20 cellular contexts compared by ENCODE assay signal in genomic region chr6:107965746-107966145, GRCh38. TPM values are rescaled to one million over a fixed set of nuclear protein-coding genes. Genes with fewer than 3 reads are reported as not detected.
A peak's percentile ranks its signal among the peaks of the same experiment; 100 is the strongest.
DNase-seq lines count a peak whose midpoint lies in the region; ATAC-seq, FAIRE-seq and TF ChIP-seq lines count a peak whose summit lies in the region.
"Had no signal": no experiment of that assay in that cellular context is flagged by ENCODE, and none has a peak within 500 bp of the region (broad histone marks: within the 10 kb centered on the region; RNA-seq: fewer than 3 reads in every experiment).

No MANE protein-coding gene starts in this region.

- H4K20me1 ChIP-seq in K562 (replicated peaks; ENCODE audit: control insufficient read depth, insufficient read depth, low read length) = no peaks in the 10 kb centered on the region

- intact Hi-C loops in K562 (cut with micrococcal nuclease) = loop anchor here (10.0 kb wide), 1 partner anchor 291 kb away; no protein-coding TSS in a partner anchor

- H3K4me1 Mint-ChIP-seq in HFFc6 (ENCODE audit: low read depth) = peaks cover 23% of the 10 kb centered on the region
- peaks cover 2% of the 10 kb centered on the region for H3K4me1 Mint-ChIP-seq in activated naive CD8-positive, alpha-beta T cell treated with anti-CD3 and anti-CD28 coated beads for 36 hours
- H3K4me1 Mint-ChIP-seq: activated naive CD4-positive, alpha-beta T cell treated with anti-CD3 and anti-CD28 coated beads, Interleukin-2, amount 10 ng/mL, durations not matched to agents 7 days and 5 days; IgD-negative memory B cell had no signal

- in situ Hi-C loops in K562 (cut with MboI) = no loop called here

- H3K27me3 ChIP-seq in K562 (ENCODE audit: control insufficient read depth in 2 of 2, insufficient read depth in 2 of 2, low read length in 2 of 2) = no peaks in the 10 kb centered on the region
- H3K27me3 ChIP-seq: thyroid gland had no signal

- POLR2A ChIA-PET in K562 (lab: Yijun Ruan, JAX) = interaction anchor here (1.2 to 1.4 kb wide), 2 partner anchors 8 kb away, joined by 4 read pairs; partner anchors contain the start of gene SEC63

- ATAC-seq in K562 = no peak

- FAIRE-seq in K562 (lab: Jason Lieb, UNC) = no peak

- no peaks in the 10 kb centered on the region for H3K9me1 ChIP-seq in K562 (ENCODE audit: control insufficient read depth, insufficient read depth, low read length)

- no peaks in the 10 kb centered on the region for H3K36me3 ChIP-seq in K562 (ENCODE audit: control insufficient read depth, insufficient read depth, low read length)
- H3K36me3 ChIP-seq: thyroid gland had no signal

- H3K4me3 Mint-ChIP-seq in HFFc6 = peak overlapping the region; percentile 47
- H3K4me3 Mint-ChIP-seq in activated naive CD8-positive, alpha-beta T cell treated with anti-CD3 and anti-CD28 coated beads for 36 hours = no peak overlapping the region
- H3K4me3 Mint-ChIP-seq: activated naive CD4-positive, alpha-beta T cell treated with anti-CD3 and anti-CD28 coated beads, Interleukin-2, amount 10 ng/mL, durations not matched to agents 7 days and 5 days; CD14-positive monocyte; IgD-negative memory B cell; stimulated activated effector memory CD8-positive, alpha-beta T cell treated with anti-CD3 and anti-CD28 coated beads, Interleukin-12 subunit alpha, Interleukin-12 subunit beta, amount 100 ng/mL, for 72 hours had no signal

- H3K4me3 ChIP-seq in K562 = no peak overlapping the region
- H3K4me3 ChIP-seq: thyroid gland had no signal

- peak overlapping the region; percentile 82 for H3K27ac Mint-ChIP-seq in HFFc6
- no peak overlapping the region for H3K27ac Mint-ChIP-seq in activated naive CD8-positive, alpha-beta T cell treated with anti-CD3 and anti-CD28 coated beads for 36 hours
- H3K27ac Mint-ChIP-seq: activated naive CD4-positive, alpha-beta T cell treated with anti-CD3 and anti-CD28 coated beads, Interleukin-2, amount 10 ng/mL, durations not matched to agents 7 days and 5 days; stimulated activated effector memory CD8-positive, alpha-beta T cell treated with anti-CD3 and anti-CD28 coated beads, Interleukin-12 subunit alpha, Interleukin-12 subunit beta, amount 100 ng/mL, for 72 hours had no signal

- H3K4me2 ChIP-seq in K562 (ENCODE audit: insufficient read depth, low read length) = no peak overlapping the region

- no peaks in the 10 kb centered on the region for H3K36me3 Mint-ChIP-seq in HFFc6 (ENCODE audit: low read depth)
- H3K36me3 Mint-ChIP-seq in activated naive CD8-positive, alpha-beta T cell treated with anti-CD3 and anti-CD28 coated beads for 36 hours = no peaks in the 10 kb centered on the region
- H3K36me3 Mint-ChIP-seq: activated naive CD4-positive, alpha-beta T cell treated with anti-CD3 and anti-CD28 coated beads, Interleukin-2, amount 10 ng/mL, durations not matched to agents 7 days and 5 days; CD14-positive monocyte; IgD-negative memory B cell; stimulated activated effector memory CD8-positive, alpha-beta T cell treated with anti-CD3 and anti-CD28 coated beads, Interleukin-12 subunit alpha, Interleukin-12 subunit beta, amount 100 ng/mL, for 72 hours had no signal

- WGBS in K562 (ENCODE audit: insufficient coverage, low coverage, missing lambda C conversion rate) = 79% methylated on average over 3 of the region's 4 CpGs

- no peak for TF ChIP-seq EP300 in K562 (IDR thresholded peaks at IDR 0.05; ENCODE audit: low read length)

- no peaks in the 10 kb centered on the region for H3K9me3 ChIP-seq in K562 (replicated peaks; ENCODE audit: control insufficient read depth, insufficient read depth, low read depth, low read length)
- H3K9me3 ChIP-seq: thyroid gland had no signal

- TF ChIP-seq POLR2A in K562 (conservative IDR thresholded peaks at IDR 0.05) = no peak

- no peak for TF ChIP-seq CTCF in HFFc6 (IDR thresholded peaks at IDR 0.05)
- no peak for TF ChIP-seq CTCF in K562 (IDR thresholded peaks at IDR 0.05 in 2 of 3, conservative IDR thresholded peaks at IDR 0.05 in 1 of 3; ENCODE audit: insufficient read depth in 2 of 3, low read depth in 1 of 3, low read length in 3 of 3)

- H3K79me2 ChIP-seq in K562 (ENCODE audit: control insufficient read depth, insufficient read depth, low read length) = no peaks in the 10 kb centered on the region

- H3K27ac ChIP-seq in K562 (ENCODE audit: extremely low read depth, low read depth, low read length) = no peak overlapping the region
- H3K27ac ChIP-seq: thyroid gland had no signal

- DNase-seq in AG08395 (ENCODE audit: low spot score) (peak; percentile 76), HFFc6 (peak; percentile 83), K562 (ENCODE audit: extremely low read depth in 1 of 4, low spot score in 3 of 4) (no peak), fibroblast of the conjunctiva (ENCODE audit: low read depth) (peak; percentile 5), hypothalamus (lab: John Stamatoyannopoulos, UW) (no peak), pons (ENCODE audit: low spot score) (no peak), SIG-M5 (lab: John Stamatoyannopoulos, UW) (no peak)
- DNase-seq in activated naive CD8-positive, alpha-beta T cell treated with anti-CD3 and anti-CD28 coated beads for 36 hours = no peak
- DNase-seq: activated CD4-positive, alpha-beta T cell treated with anti-CD3 and anti-CD28 coated beads, Interleukin-2, amount 50 U/mL, for 48 hours; activated naive CD4-positive, alpha-beta T cell treated with anti-CD3 and anti-CD28 coated beads, Interleukin-2, amount 10 ng/mL, durations not matched to agents 7 days and 5 days; activated T-cell treated with anti-CD3 and anti-CD28 coated beads, Interleukin-2, amount 50 U/mL, for 1 hour; cortex of kidney; kidney glomerular epithelial cell; midbrain; NCI-H2029; stimulated activated CD4-positive, alpha-beta T cell treated with anti-CD3 and anti-CD28 coated beads, Interleukin-15, amount 100 ng/mL, for 24 hours; thyroid gland had no signal

- no peak for TF ChIP-seq RAD21 in K562 (CRISPR knock-in tag; conservative IDR thresholded peaks at IDR 0.05 in 1 of 2, IDR thresholded peaks at IDR 0.05 in 1 of 2)

- peak overlapping the region; percentile 14 for H2AFZ ChIP-seq in K562 (ENCODE audit: low read depth, low read length)

- H3K9ac ChIP-seq in K562 (ENCODE audit: insufficient read depth in 1 of 2, low read depth in 2 of 2, low read length in 2 of 2) = no peak overlapping the region

- peaks cover 0 to 8% of the 10 kb centered on the region in 2 experiments; a peak in 3 of 5 replicates for H3K4me1 ChIP-seq in K562 (replicated peaks in 1 of 2; ENCODE audit: control insufficient read depth in 2 of 2, insufficient read depth in 2 of 2, low read length in 2 of 2)
- H3K4me1 ChIP-seq: thyroid gland had no signal

- BruUV-seq in K562 (replicated peaks; lab: Mats Ljungman, UMichigan) = no TSS peak

- CTCF ChIA-PET in K562 (lab: Yijun Ruan, JAX; ENCODE audit: low intra/inter-chr PET ratio) = no interaction called here

- 0 out of 2 replicates have a peak, but pooled peaks cover 2% of the 10 kb centered on the region for H3K27me3 Mint-ChIP-seq in HFFc6 (ENCODE audit: insufficient read depth)
- no peaks in the 10 kb centered on the region for H3K27me3 Mint-ChIP-seq in activated naive CD8-positive, alpha-beta T cell treated with anti-CD3 and anti-CD28 coated beads for 36 hours
- H3K27me3 Mint-ChIP-seq: IgD-negative memory B cell had no signal

- no peaks in the 10 kb centered on the region for H3K9me3 Mint-ChIP-seq in HFFc6
- H3K9me3 Mint-ChIP-seq in activated naive CD8-positive, alpha-beta T cell treated with anti-CD3 and anti-CD28 coated beads for 36 hours = no peaks in the 10 kb centered on the region
- H3K9me3 Mint-ChIP-seq: activated naive CD4-positive, alpha-beta T cell treated with anti-CD3 and anti-CD28 coated beads, Interleukin-2, amount 10 ng/mL, durations not matched to agents 7 days and 5 days; stimulated activated effector memory CD8-positive, alpha-beta T cell treated with anti-CD3 and anti-CD28 coated beads, Interleukin-12 subunit alpha, Interleukin-12 subunit beta, amount 100 ng/mL, for 72 hours had no signal

TF ChIP-seq in K562, 482 proteins besides CTCF, POLR2A, EP300 and RAD21 (continues in another document):
- TF ChIP-seq ZNF57 (CRISPR knock-in tag; IDR thresholded peaks at IDR 0.05) (no peak), ZNF184 (CRISPR knock-in tag; IDR thresholded peaks at IDR 0.05) (no peak), HEY1 (CRISPR knock-in tag; IDR thresholded peaks at IDR 0.05; ENCODE audit: borderline replicate concordance) (no peak), FOXJ2 (tag; IDR thresholded peaks at IDR 0.05) (no peak)

RNA-seq across cellular contexts. Expression of gene SEC63, which starts 7.7 kb away (rescaled TPM):
- 100 to 1,000 TPM in 4 of 6 experiments, 10 to 100 TPM in 2; 99.2 to 114 (median 106) TPM for total RNA-seq in HFFc6 (2021; fragmentation: NEBNext Ultra II Directional; extraction: Animal tissue kit (Norgen Biotek cat#: 25700))
- total RNA-seq in K562 (2011; cell fraction: chromatin; rRNA removed; ENCODE audit: low replicate concordance) = 68.6 and 248 TPM in 2 replicates
- 23.7 and 34.5 TPM in 2 replicates for total RNA-seq in K562 (2011; cell fraction: nucleolus; rRNA removed)
- 68.9 and 98.9 TPM in 2 replicates for total RNA-seq in K562 (2011; cell fraction: nucleoplasm; rRNA removed)
- 11.5 and 13.8 TPM in 2 replicates for total RNA-seq in K562 (2014; rRNA removed)
- total RNA-seq in K562 (2014; rRNA removed; fragmentation: Illumina TruSeq; extraction: Trizol) = 28.4 and 33.2 TPM in 2 replicates
- 18.9 and 22.9 TPM in 2 replicates for total RNA-seq in K562 (2015; rRNA removed; fragmentation: Illumina TruSeq; extraction: Trizol)
- total RNA-seq in K562 (2021) = 71.8 and 74.6 TPM in 2 replicates
- polyA plus RNA-seq in K562 (2011; rRNA removed) = 47.1 and 61.6 TPM in 2 replicates
- 8.2 and 11.3 TPM in 2 replicates for polyA plus RNA-seq in K562 (2011; cell fraction: cytosol; rRNA removed)
- 11.2 and 18.3 TPM in 2 replicates for polyA plus RNA-seq in K562 (2011; cell fraction: nucleus; rRNA removed)
- 48.5 and 52.1 TPM in 2 replicates for polyA plus RNA-seq in K562 (2012)
- 37.3 and 44.0 TPM in 2 replicates for polyA plus RNA-seq in K562 (2014; fragmentation: Illumina TruSeq; extraction: Trizol)
- 10 to 100 TPM; 21.2 to 25.7 TPM for polyA plus RNA-seq in K562 (2014; fragmentation: Nextera tagmentation; extraction: Ambion mirVana)
- 30.0 and 32.2 TPM in 2 replicates for polyA plus RNA-seq in K562 (2014; rRNA removed)
- 41.3 and 59.5 TPM in 2 replicates for polyA minus RNA-seq in K562 (2011; rRNA and poly(A)+ RNA removed)
- 9.4 and 19.6 TPM in 2 replicates for polyA minus RNA-seq in K562 (2011; cell fraction: cytosol; rRNA and poly(A)+ RNA removed)
- 27.1 and 43.0 TPM in 2 replicates for polyA minus RNA-seq in K562 (2011; cell fraction: nucleus; rRNA and poly(A)+ RNA removed)
- total RNA-seq in activated naive CD8-positive, alpha-beta T cell treated with anti-CD3 and anti-CD28 coated beads for 36 hours = 100 to 1,000 TPM in 1 of 2 experiments, 10 to 100 TPM in 1; 91.9 to 105 TPM

Comparison
In these comparisons a context has a peak if more than half of its experiments do, and no peak if none do; other contexts are left out.
1. DNase-seq: peak in AG08395 (single experiment), HFFc6 (single experiment) and fibroblast of the conjunctiva (single experiment); none in K562 (0 of 4), hypothalamus (0 of 51), pons (single experiment), SIG-M5 (single experiment) and activated naive CD8-positive, alpha-beta T cell treated with anti-CD3 and anti-CD28 coated beads for 36 hours (single experiment).